9 cellular contexts compared by ENCODE assay signal in the genomic region with DNA sequence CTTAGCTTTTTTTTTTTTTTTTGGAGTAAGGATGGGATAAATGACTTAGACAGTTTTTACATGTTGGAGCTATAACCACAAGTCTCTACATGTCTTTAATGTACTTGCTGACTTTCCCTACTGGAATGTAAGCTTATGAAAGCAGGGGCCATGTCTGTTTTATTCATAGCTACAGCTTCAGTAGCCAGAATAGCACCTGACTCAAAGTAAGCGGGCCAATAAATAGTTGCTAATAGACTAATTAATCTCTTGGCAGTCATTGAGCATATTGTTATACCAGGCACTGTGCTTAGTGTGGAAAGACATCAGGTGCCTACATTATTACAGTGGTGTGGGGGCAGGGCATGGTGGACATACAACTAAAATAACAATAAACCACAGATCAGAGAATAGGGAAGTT.
A peak's percentile ranks its signal among the peaks of the same experiment; 100 is the strongest.
DNase-seq lines count a peak whose midpoint lies in the region; ATAC-seq and TF ChIP-seq lines count a peak whose summit lies in the region.
"Had no signal": no experiment of that assay in that cellular context is flagged by ENCODE, and none has a peak within 500 bp of the region (broad histone marks: within the 10 kb centered on the region; RNA-seq: fewer than 3 reads in every experiment).

No MANE protein-coding gene starts in this region.

- peaks cover 53% of the 10 kb centered on the region for H3K4me1 Mint-ChIP-seq in nephron
- H3K4me1 Mint-ChIP-seq in activated CD4-positive, alpha-beta T cell treated with anti-CD3 and anti-CD28 coated beads, Interleukin-2, amount 10 ng/mL, durations not matched to agents 7 days and 5 days, result peaks cover 22% of the 10 kb centered on the region

- peaks cover 8% of the 10 kb centered on the region for H3K9me3 Mint-ChIP-seq in nephron
- peaks cover 2% of the 10 kb centered on the region for H3K9me3 Mint-ChIP-seq in activated CD4-positive, alpha-beta T cell treated with anti-CD3 and anti-CD28 coated beads, Interleukin-2, amount 10 ng/mL, durations not matched to agents 7 days and 5 days

- peak overlapping the region in 1 of 3 experiments; percentile 14 for H3K4me3 Mint-ChIP-seq in nephron
- no peak overlapping the region for H3K4me3 Mint-ChIP-seq in activated CD4-positive, alpha-beta T cell treated with anti-CD3 and anti-CD28 coated beads, Interleukin-2, amount 10 ng/mL, durations not matched to agents 7 days and 5 days

- TF ChIP-seq CTCF in fibroblast of mammary gland (conservative IDR thresholded peaks at IDR 0.05; ENCODE audit: control insufficient read depth, insufficient read depth, low read depth, low read length) (no peak), nephron (IDR thresholded peaks at IDR 0.05; ENCODE audit: unreplicated experiment in 3 of 3) (no peak)

- peak overlapping the region; percentile 90 to 95 (median 95) for H3K27ac Mint-ChIP-seq in nephron
- H3K27ac Mint-ChIP-seq in activated CD4-positive, alpha-beta T cell treated with anti-CD3 and anti-CD28 coated beads, Interleukin-2, amount 10 ng/mL, durations not matched to agents 7 days and 5 days, result no peak overlapping the region

- DNase-seq in AG08395 (ENCODE audit: low spot score), result peak; percentile 64
- peak; percentile 91 for DNase-seq in fibroblast of mammary gland (ENCODE audit: low read depth)
- no peak for DNase-seq in activated CD4-positive, alpha-beta T cell treated with anti-CD3 and anti-CD28 coated beads, Interleukin-2, amount 10 ng/mL, durations not matched to agents 7 days and 5 days
- DNase-seq in NCI-H146 (lab: John Stamatoyannopoulos, UW), result no peak
- DNase-seq in stimulated activated CD4-positive, alpha-beta T cell treated with anti-CD3 and anti-CD28 coated beads, Interleukin-1b, Interleukin-23, amount 100 ng/mL, for 48 hours, result no peak
- no peak for DNase-seq in DMS79 (lab: John Stamatoyannopoulos, UW)
- DNase-seq: NCI-H187 had no signal

- no peak overlapping the region for H3K4me3 ChIP-seq in fibroblast of mammary gland (ENCODE audit: control insufficient read depth, low read depth, low read length)

- peaks cover 1% of the 10 kb centered on the region for H3K36me3 Mint-ChIP-seq in nephron (ENCODE audit: low read depth)
- H3K36me3 Mint-ChIP-seq in activated CD4-positive, alpha-beta T cell treated with anti-CD3 and anti-CD28 coated beads, Interleukin-2, amount 10 ng/mL, durations not matched to agents 7 days and 5 days (ENCODE audit: low read depth), result no peaks in the 10 kb centered on the region

- no peaks in the 10 kb centered on the region for H3K27me3 Mint-ChIP-seq in nephron (ENCODE audit: low read depth)
- peaks cover 6% of the 10 kb centered on the region for H3K27me3 Mint-ChIP-seq in activated CD4-positive, alpha-beta T cell treated with anti-CD3 and anti-CD28 coated beads, Interleukin-2, amount 10 ng/mL, durations not matched to agents 7 days and 5 days

- CTCF ChIA-PET in activated CD4-positive, alpha-beta T cell treated with anti-CD3 and anti-CD28 coated beads, Interleukin-2, amount 10 ng/mL, durations not matched to agents 7 days and 5 days (lab: Charles Lee), result interaction anchor here (0.6 to 0.7 kb wide), 2 partner anchors 31 to 969 kb away, joined by 3 to 4 read pairs; no protein-coding TSS in a partner anchor

- POLR2A ChIA-PET in activated CD4-positive, alpha-beta T cell treated with anti-CD3 and anti-CD28 coated beads, Interleukin-2, amount 10 ng/mL, durations not matched to agents 7 days and 5 days (lab: Charles Lee), result no interaction called here

- peak; percentile 82 for ATAC-seq in SK-N-SH treated with all-trans-retinoic acid at 6 μM for 48 hours

TF ChIP-seq in SK-N-SH treated with all-trans-retinoic acid at 6 μM for 48 hours, 23 proteins besides CTCF, POLR2A, EP300 and RAD21:
- no peak for TF ChIP-seq ARNTL (CRISPR knock-in tag; IDR thresholded peaks at IDR 0.05; ENCODE audit: borderline replicate concordance, low read depth)
- TF ChIP-seq ISL1 (CRISPR knock-in tag; IDR thresholded peaks at IDR 0.05), result no peak
- TF ChIP-seq ZNF8 (CRISPR knock-in tag; IDR thresholded peaks at IDR 0.05), result no peak
- TF ChIP-seq ZFP3 (CRISPR knock-in tag; IDR thresholded peaks at IDR 0.05), result no peak
- TF ChIP-seq BACH2 (CRISPR knock-in tag; IDR thresholded peaks at IDR 0.05; ENCODE audit: borderline replicate concordance), result no peak
- no peak for TF ChIP-seq TCF4 (CRISPR knock-in tag; IDR thresholded peaks at IDR 0.05; ENCODE audit: borderline replicate concordance)
- no peak for TF ChIP-seq CSDC2 (CRISPR knock-in tag; IDR thresholded peaks at IDR 0.05)
- TF ChIP-seq OSR1 (CRISPR knock-in tag; IDR thresholded peaks at IDR 0.05), result no peak
- TF ChIP-seq, protein P1, sequence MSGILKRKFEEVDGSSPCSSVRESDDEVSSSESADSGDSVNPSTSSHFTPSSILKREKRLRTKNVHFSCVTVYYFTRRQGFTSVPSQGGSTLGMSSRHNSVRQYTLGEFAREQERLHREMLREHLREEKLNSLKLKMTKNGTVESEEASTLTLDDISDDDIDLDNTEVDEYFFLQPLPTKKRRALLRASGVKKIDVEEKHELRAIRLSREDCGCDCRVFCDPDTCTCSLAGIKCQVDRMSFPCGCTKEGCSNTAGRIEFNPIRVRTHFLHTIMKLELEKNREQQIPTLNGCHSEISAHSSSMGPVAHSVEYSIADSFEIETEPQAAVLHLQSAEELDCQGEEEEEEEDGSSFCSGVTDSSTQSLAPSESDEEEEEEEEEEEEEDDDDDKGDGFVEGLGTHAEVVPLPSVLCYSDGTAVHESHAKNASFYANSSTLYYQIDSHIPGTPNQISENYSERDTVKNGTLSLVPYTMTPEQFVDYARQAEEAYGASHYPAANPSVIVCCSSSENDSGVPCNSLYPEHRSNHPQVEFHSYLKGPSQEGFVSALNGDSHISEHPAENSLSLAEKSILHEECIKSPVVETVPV (CRISPR knock-in tag; IDR thresholded peaks at IDR 0.05), result no peak
- no peak for TF ChIP-seq SNAI2 (CRISPR knock-in tag; IDR thresholded peaks at IDR 0.05)
- TF ChIP-seq ZNF70 (CRISPR knock-in tag; IDR thresholded peaks at IDR 0.05), result no peak
- TF ChIP-seq TOX (CRISPR knock-in tag; IDR thresholded peaks at IDR 0.05; ENCODE audit: borderline replicate concordance), result no peak
- no peak for TF ChIP-seq ESRRG (CRISPR knock-in tag; IDR thresholded peaks at IDR 0.05)
- TF ChIP-seq, protein P2, sequence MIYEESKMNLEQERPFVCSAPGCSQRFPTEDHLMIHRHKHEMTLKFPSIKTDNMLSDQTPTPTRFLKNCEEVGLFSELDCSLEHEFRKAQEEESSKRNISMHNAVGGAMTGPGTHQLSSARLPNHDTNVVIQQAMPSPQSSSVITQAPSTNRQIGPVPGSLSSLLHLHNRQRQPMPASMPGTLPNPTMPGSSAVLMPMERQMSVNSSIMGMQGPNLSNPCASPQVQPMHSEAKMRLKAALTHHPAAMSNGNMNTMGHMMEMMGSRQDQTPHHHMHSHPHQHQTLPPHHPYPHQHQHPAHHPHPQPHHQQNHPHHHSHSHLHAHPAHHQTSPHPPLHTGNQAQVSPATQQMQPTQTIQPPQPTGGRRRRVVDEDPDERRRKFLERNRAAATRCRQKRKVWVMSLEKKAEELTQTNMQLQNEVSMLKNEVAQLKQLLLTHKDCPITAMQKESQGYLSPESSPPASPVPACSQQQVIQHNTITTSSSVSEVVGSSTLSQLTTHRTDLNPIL (CRISPR knock-in tag; IDR thresholded peaks at IDR 0.05; ENCODE audit: low read depth), result no peak
- TF ChIP-seq, protein P3, sequence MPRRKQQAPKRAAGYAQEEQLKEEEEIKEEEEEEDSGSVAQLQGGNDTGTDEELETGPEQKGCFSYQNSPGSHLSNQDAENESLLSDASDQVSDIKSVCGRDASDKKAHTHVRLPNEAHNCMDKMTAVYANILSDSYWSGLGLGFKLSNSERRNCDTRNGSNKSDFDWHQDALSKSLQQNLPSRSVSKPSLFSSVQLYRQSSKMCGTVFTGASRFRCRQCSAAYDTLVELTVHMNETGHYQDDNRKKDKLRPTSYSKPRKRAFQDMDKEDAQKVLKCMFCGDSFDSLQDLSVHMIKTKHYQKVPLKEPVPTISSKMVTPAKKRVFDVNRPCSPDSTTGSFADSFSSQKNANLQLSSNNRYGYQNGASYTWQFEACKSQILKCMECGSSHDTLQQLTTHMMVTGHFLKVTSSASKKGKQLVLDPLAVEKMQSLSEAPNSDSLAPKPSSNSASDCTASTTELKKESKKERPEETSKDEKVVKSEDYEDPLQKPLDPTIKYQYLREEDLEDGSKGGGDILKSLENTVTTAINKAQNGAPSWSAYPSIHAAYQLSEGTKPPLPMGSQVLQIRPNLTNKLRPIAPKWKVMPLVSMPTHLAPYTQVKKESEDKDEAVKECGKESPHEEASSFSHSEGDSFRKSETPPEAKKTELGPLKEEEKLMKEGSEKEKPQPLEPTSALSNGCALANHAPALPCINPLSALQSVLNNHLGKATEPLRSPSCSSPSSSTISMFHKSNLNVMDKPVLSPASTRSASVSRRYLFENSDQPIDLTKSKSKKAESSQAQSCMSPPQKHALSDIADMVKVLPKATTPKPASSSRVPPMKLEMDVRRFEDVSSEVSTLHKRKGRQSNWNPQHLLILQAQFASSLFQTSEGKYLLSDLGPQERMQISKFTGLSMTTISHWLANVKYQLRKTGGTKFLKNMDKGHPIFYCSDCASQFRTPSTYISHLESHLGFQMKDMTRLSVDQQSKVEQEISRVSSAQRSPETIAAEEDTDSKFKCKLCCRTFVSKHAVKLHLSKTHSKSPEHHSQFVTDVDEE (CRISPR knock-in tag; IDR thresholded peaks at IDR 0.05), result no peak
TF ChIP-seq in SK-N-SH treated with all-trans-retinoic acid at 6 μM for 48 hours: peak in this region for 0.

Comparison
In these comparisons a context has a peak if more than half of its experiments do, and no peak if none do; other contexts are left out.
1. DNase-seq: peak in AG08395 (single experiment) and fibroblast of mammary gland (single experiment); none in activated CD4-positive, alpha-beta T cell treated with anti-CD3 and anti-CD28 coated beads, Interleukin-2, amount 10 ng/mL, durations not matched to agents 7 days and 5 days (single experiment), NCI-H146 (single experiment), stimulated activated CD4-positive, alpha-beta T cell treated with anti-CD3 and anti-CD28 coated beads, Interleukin-1b, Interleukin-23, amount 100 ng/mL, for 48 hours (single experiment) and DMS79 (single experiment).